ENCODE assay signal across 24 cellular contexts in genomic region chr17:79542718-79543117, GRCh38.
"Had no signal": no experiment of that assay in that cellular context is flagged by ENCODE, and none has a peak within 500 bp of the region (broad histone marks: within the 10 kb centered on the region; RNA-seq: fewer than 3 reads in every experiment).

No MANE protein-coding gene starts in this region.

- H3K27me3 ChIP-seq: hepatocyte, ovary, testis, thyroid gland, upper lobe of left lung, vagina had no signal

- H3K36me3 Mint-ChIP-seq: naive thymus-derived CD8-positive, alpha-beta T cell; stimulated activated memory B cell treated with anti-CD40 and anti-IgM and Interleukin-4, amounts not matched to agents 10 μg/mL and 1 μg/mL and 100 μg/mL, for 72 hours had no signal

- H3K4me3 Mint-ChIP-seq: naive thymus-derived CD8-positive, alpha-beta T cell; stimulated activated memory B cell treated with anti-CD40 and anti-IgM and Interleukin-4, amounts not matched to agents 10 μg/mL and 1 μg/mL and 100 μg/mL, for 72 hours; stimulated activated naive CD8-positive, alpha-beta T cell treated with anti-CD3 and anti-CD28 coated beads, Interleukin-15, amount 100 ng/mL, for 72 hours had no signal

- DNase-seq: heart right ventricle; left colon; left lung; lower lobe of right lung; mammary epithelial cell; mesenchymal stem cell; naive thymus-derived CD8-positive, alpha-beta T cell; ovary; right cardiac atrium; stimulated activated CD4-positive, alpha-beta T cell treated with anti-CD3 and anti-CD28 coated beads, Interleukin-2, amount 100 ng/mL, for 48 hours; stimulated activated CD4-positive, alpha-beta T cell treated with anti-CD3 and anti-CD28 coated beads, Interleukin-4, amount 100 ng/mL, for 4 hours; stimulated activated CD8-positive, alpha-beta memory T cell treated with anti-CD3 and anti-CD28 coated beads, Interleukin-4, amount 100 ng/mL, for 48 hours; stimulated activated naive CD4-positive, alpha-beta T cell treated with Interleukin-2 at 50 U/mL for 16 hours; stimulated activated naive CD8-positive, alpha-beta T cell treated with anti-CD3 and anti-CD28 coated beads, Interleukin-15, amount 100 ng/mL, for 72 hours; testis; thyroid gland; transverse colon had no signal

- H3K27ac ChIP-seq: heart right ventricle, hepatocyte, left lung, lower lobe of right lung, ovary, prostate gland, skin epidermis, testis, thyroid gland, transverse colon, upper lobe of left lung, vagina had no signal

- H3K4me3 ChIP-seq: heart right ventricle, hepatocyte, left lung, lower lobe of right lung, ovary, prostate gland, skin epidermis, testis, thyroid gland, transverse colon, upper lobe of left lung, vagina had no signal

- ATAC-seq: heart right ventricle; left colon; left lung; lower lobe of right lung; naive thymus-derived CD8-positive, alpha-beta T cell; right cardiac atrium; sciatic nerve; stimulated activated memory B cell treated with anti-CD40 and anti-IgM and Interleukin-4, amounts not matched to agents 10 μg/mL and 1 μg/mL and 100 μg/mL, for 72 hours; stimulated activated naive CD8-positive, alpha-beta T cell treated with anti-CD3 and anti-CD28 coated beads, Interleukin-15, amount 100 ng/mL, for 72 hours had no signal

- H3K9me3 Mint-ChIP-seq: naive thymus-derived CD8-positive, alpha-beta T cell; stimulated activated memory B cell treated with anti-CD40 and anti-IgM and Interleukin-4, amounts not matched to agents 10 μg/mL and 1 μg/mL and 100 μg/mL, for 72 hours; stimulated activated naive CD8-positive, alpha-beta T cell treated with anti-CD3 and anti-CD28 coated beads, Interleukin-15, amount 100 ng/mL, for 72 hours had no signal

- H3K27ac Mint-ChIP-seq: naive thymus-derived CD8-positive, alpha-beta T cell; stimulated activated memory B cell treated with anti-CD40 and anti-IgM and Interleukin-4, amounts not matched to agents 10 μg/mL and 1 μg/mL and 100 μg/mL, for 72 hours; stimulated activated naive CD8-positive, alpha-beta T cell treated with anti-CD3 and anti-CD28 coated beads, Interleukin-15, amount 100 ng/mL, for 72 hours had no signal

- H3K4me1 Mint-ChIP-seq: naive thymus-derived CD8-positive, alpha-beta T cell; stimulated activated memory B cell treated with anti-CD40 and anti-IgM and Interleukin-4, amounts not matched to agents 10 μg/mL and 1 μg/mL and 100 μg/mL, for 72 hours; stimulated activated naive CD8-positive, alpha-beta T cell treated with anti-CD3 and anti-CD28 coated beads, Interleukin-15, amount 100 ng/mL, for 72 hours had no signal
